In the genomic region with DNA sequence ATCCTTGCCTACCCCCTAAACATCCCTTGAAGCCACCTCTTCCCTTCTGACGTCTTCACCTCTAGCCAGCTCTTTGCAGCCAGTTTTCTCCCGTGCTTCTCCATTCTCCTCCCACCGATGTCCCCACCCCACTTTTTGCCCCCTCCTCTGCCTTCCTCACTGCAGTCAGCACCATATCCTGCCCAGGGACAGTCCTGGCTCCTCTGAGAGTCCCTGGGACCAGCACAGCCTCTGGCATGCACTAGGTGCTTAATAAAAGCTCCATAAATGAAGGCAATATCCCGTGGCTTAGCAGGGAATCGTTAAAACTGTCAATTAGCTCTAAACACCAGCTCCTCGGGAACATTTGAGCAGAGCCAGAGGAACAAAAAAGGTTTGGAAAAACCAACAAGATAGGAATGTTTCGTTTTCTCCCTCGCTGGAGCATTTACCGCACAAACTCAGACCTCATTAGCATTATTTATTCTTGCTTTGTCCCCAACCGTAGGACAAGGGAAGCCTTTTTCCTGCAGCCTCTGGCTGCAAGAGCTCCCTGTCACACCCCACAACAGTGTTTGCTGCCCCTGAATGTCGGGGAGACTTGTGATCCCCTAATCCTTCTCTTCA, we compare ENCODE assay signal across 23 cellular contexts. TPM values are rescaled to one million over a fixed set of nuclear protein-coding genes. Genes with fewer than 3 reads are reported as not detected.
"Had no signal": no experiment of that assay in that cellular context is flagged by ENCODE, and none has a peak within 500 bp of the region (broad histone marks: within the 10 kb centered on the region; RNA-seq: fewer than 3 reads in every experiment).

No MANE protein-coding gene starts in this region.

- H3K9me3 Mint-ChIP-seq: activated B cell treated with CpG ODN at 0.5 μM for 24 hours; activated naive CD8-positive, alpha-beta T cell treated with anti-CD3 and anti-CD28 coated beads for 36 hours; immature natural killer cell; natural killer cell treated with Interleukin-12 subunit alpha and Interleukin-12 subunit beta and Interleukin-15 and Interleukin-18, amount 100 ng/mL, for 72 hours had no signal

- H3K27ac ChIP-seq: cardiac muscle cell, right lobe of liver had no signal

- H3K4me1 Mint-ChIP-seq: activated B cell treated with CpG ODN at 0.5 μM for 24 hours; activated naive CD8-positive, alpha-beta T cell treated with anti-CD3 and anti-CD28 coated beads for 36 hours; immature natural killer cell; T-helper 17 cell had no signal

- DNase-seq: activated B cell treated with CpG ODN at 0.5 μM for 24 hours; activated CD4-positive, alpha-beta T cell treated with anti-CD3 and anti-CD28 coated beads for 48 hours; activated CD8-positive, alpha-beta memory T cell treated with anti-CD3 and anti-CD28 coated beads, Interleukin-2, amount 50 U/mL, for 4 hours; activated CD8-positive, alpha-beta T cell treated with anti-CD3 and anti-CD28 coated beads, Interleukin-2, amount 10 ng/mL, durations not matched to agents 7 days and 5 days; activated gamma-delta T cell treated with Interleukin-2 at 50 U/mL for 16 hours; activated naive CD8-positive, alpha-beta T cell treated with anti-CD3 and anti-CD28 coated beads for 36 hours; activated T-cell treated with anti-CD3 and anti-CD28 coated beads, Interleukin-2, amount 50 U/mL, for 48 hours; anterior cingulate cortex; hypothalamus; immature natural killer cell; occipital lobe; right lobe of liver; stimulated activated naive CD8-positive, alpha-beta T cell treated with anti-CD3 and anti-CD28 coated beads, Interleukin-15, Interleukin-2, amounts not matched to agents 100 U/mL and 50 U/mL, for 24 hours; T-helper 17 cell had no signal

- H3K27me3 ChIP-seq: cardiac muscle cell, right lobe of liver had no signal

- ATAC-seq: activated CD8-positive, alpha-beta T cell treated with anti-CD3 and anti-CD28 coated beads, Interleukin-2, amount 10 ng/mL, durations not matched to agents 7 days and 5 days; esophagus mucosa; natural killer cell treated with Interleukin-12 subunit alpha and Interleukin-12 subunit beta and Interleukin-15 and Interleukin-18, amount 100 ng/mL, for 72 hours; right lobe of liver; SK-N-SH treated with all-trans-retinoic acid at 6 μM for 48 hours; stimulated activated naive CD8-positive, alpha-beta T cell treated with anti-CD3 and anti-CD28 coated beads, Interleukin-15, Interleukin-2, amounts not matched to agents 100 U/mL and 50 U/mL, for 24 hours; T-helper 17 cell had no signal

- H3K4me3 Mint-ChIP-seq: activated B cell treated with CpG ODN at 0.5 μM for 24 hours; activated CD8-positive, alpha-beta T cell treated with anti-CD3 and anti-CD28 coated beads, Interleukin-2, amount 10 ng/mL, durations not matched to agents 7 days and 5 days; activated naive CD8-positive, alpha-beta T cell treated with anti-CD3 and anti-CD28 coated beads for 36 hours; immature natural killer cell; natural killer cell treated with Interleukin-12 subunit alpha and Interleukin-12 subunit beta and Interleukin-15 and Interleukin-18, amount 100 ng/mL, for 72 hours; T-helper 17 cell had no signal

- H3K36me3 Mint-ChIP-seq: activated naive CD8-positive, alpha-beta T cell treated with anti-CD3 and anti-CD28 coated beads for 36 hours; immature natural killer cell; natural killer cell treated with Interleukin-12 subunit alpha and Interleukin-12 subunit beta and Interleukin-15 and Interleukin-18, amount 100 ng/mL, for 72 hours had no signal

- H3K4me1 ChIP-seq: right lobe of liver had no signal

- H3K9me3 ChIP-seq: right lobe of liver had no signal

- H3K36me3 ChIP-seq: cardiac muscle cell, right lobe of liver had no signal

- H3K4me3 ChIP-seq: cardiac muscle cell, right lobe of liver had no signal

- H3K27ac Mint-ChIP-seq: activated B cell treated with CpG ODN at 0.5 μM for 24 hours; activated CD8-positive, alpha-beta T cell treated with anti-CD3 and anti-CD28 coated beads, Interleukin-2, amount 10 ng/mL, durations not matched to agents 7 days and 5 days; activated naive CD8-positive, alpha-beta T cell treated with anti-CD3 and anti-CD28 coated beads for 36 hours; immature natural killer cell; natural killer cell treated with Interleukin-12 subunit alpha and Interleukin-12 subunit beta and Interleukin-15 and Interleukin-18, amount 100 ng/mL, for 72 hours; T-helper 17 cell had no signal

RNA-seq across cellular contexts. Expression of gene MYL10, which starts 16.1 kb away (rescaled TPM):
- total RNA-seq: activated B cell treated with CpG ODN at 0.5 μM for 24 hours; activated CD8-positive, alpha-beta T cell treated with anti-CD3 and anti-CD28 coated beads, Interleukin-2, amount 10 ng/mL, durations not matched to agents 7 days and 5 days; activated naive CD8-positive, alpha-beta T cell treated with anti-CD3 and anti-CD28 coated beads for 36 hours; cardiac muscle cell; esophagus mucosa; glomerular endothelial cell; liver; mesenteric fat pad; natural killer cell treated with Interleukin-12 subunit alpha and Interleukin-12 subunit beta and Interleukin-15 and Interleukin-18, amount 100 ng/mL, for 72 hours; occipital lobe; pulmonary artery endothelial cell; right lobe of liver; T-helper 17 cell; ureter had no signal
- polyA plus RNA-seq: cardiac muscle cell, immature natural killer cell, liver had no signal
